ENCODE assay signal across 1 cellular context in genomic region chr17:49880291-49881053, GRCh38.
TF ChIP-seq lines count a peak whose summit lies in the region.

No MANE protein-coding gene starts in this region.

TF ChIP-seq in HepG2, 621 proteins besides CTCF, POLR2A, EP300 and RAD21 (continued from another document and continues in another):
- TF ChIP-seq SAP130 (CRISPR knock-in tag; IDR thresholded peaks at IDR 0.05; ENCODE audit: low read depth) (0 out of 2 replicates have a peak, but pooled peaks have one; percentile 12), ZFP36L2 (CRISPR knock-in tag; IDR thresholded peaks at IDR 0.05) (0 out of 2 replicates have a peak, but pooled peaks have one; percentile 39), MXI1 (IDR thresholded peaks at IDR 0.05; ENCODE audit: borderline replicate concordance, low read depth, low read length) (0 out of 3 replicates have a peak, but pooled peaks have one; percentile 35), HMGXB3 (CRISPR knock-in tag; IDR thresholded peaks at IDR 0.05; ENCODE audit: borderline replicate concordance) (0 out of 2 replicates have a peak, but pooled peaks have one; percentile 52), ARHGAP35 (CRISPR knock-in tag; IDR thresholded peaks at IDR 0.05; ENCODE audit: borderline replicate concordance) (peak; percentile 41; the same call in 1 of the 2 replicates), ZNF768 (CRISPR knock-in tag; IDR thresholded peaks at IDR 0.05) (peak; percentile 29; the same call in 1 of the 2 replicates), MEIS2 (CRISPR knock-in tag; IDR thresholded peaks at IDR 0.05) (peak; percentile 59; the same call in 1 of the 2 replicates), ZNF790 (CRISPR knock-in tag; IDR thresholded peaks at IDR 0.05; ENCODE audit: borderline replicate concordance) (no peak), ZBTB20 (CRISPR knock-in tag; IDR thresholded peaks at IDR 0.05; ENCODE audit: borderline replicate concordance, low read depth) (no peak), FOSL1 (CRISPR knock-in tag; IDR thresholded peaks at IDR 0.05; ENCODE audit: borderline replicate concordance) (no peak), ZNF124 (CRISPR knock-in tag; IDR thresholded peaks at IDR 0.05) (0 out of 2 replicates have a peak, but pooled peaks have one; percentile 27), PCBP1 (IDR thresholded peaks at IDR 0.05; ENCODE audit: borderline replicate concordance, low read depth, low read length) (0 out of 2 replicates have a peak, but pooled peaks have one; percentile 50), USF2 (IDR thresholded peaks at IDR 0.05; ENCODE audit: low read depth, low read length) (no peak), USF2 (CRISPR knock-in tag; IDR thresholded peaks at IDR 0.05; ENCODE audit: borderline replicate concordance) (no peak), ARID3A (IDR thresholded peaks at IDR 0.05; ENCODE audit: low read depth, low read length) (no peak), ELF1 (CRISPR knock-in tag; IDR thresholded peaks at IDR 0.05) (0 out of 2 replicates have a peak, but pooled peaks have one; percentile 24), RXRA (CRISPR knock-in tag; IDR thresholded peaks at IDR 0.05) (0 out of 2 replicates have a peak, but pooled peaks have one; percentile 10), PITX1 (CRISPR knock-in tag; IDR thresholded peaks at IDR 0.05) (no peak), IKZF4 (CRISPR knock-in tag; IDR thresholded peaks at IDR 0.05; ENCODE audit: borderline replicate concordance, low read depth, not compliant biosample characterization) (no peak), TERF1 (CRISPR knock-in tag; IDR thresholded peaks at IDR 0.05) (no peak), THAP9 (CRISPR knock-in tag; IDR thresholded peaks at IDR 0.05; ENCODE audit: borderline replicate concordance) (peak; percentile 44; the same call in 1 of the 2 replicates), ZNF513 (CRISPR knock-in tag; conservative IDR thresholded peaks at IDR 0.05) (no peak), ZNF746 (CRISPR knock-in tag; IDR thresholded peaks at IDR 0.05) (no peak), CBX1 (IDR thresholded peaks at IDR 0.05; ENCODE audit: low read depth) (no peak), ZNF772 (CRISPR knock-in tag; IDR thresholded peaks at IDR 0.05) (peak; percentile 81; the same call in 1 of the 2 replicates), MAX (IDR thresholded peaks at IDR 0.05) (peak; percentile 39; the same call in 1 of the 2 replicates), ZSCAN5A (CRISPR knock-in tag; IDR thresholded peaks at IDR 0.05; ENCODE audit: borderline replicate concordance) (no peak), RBFOX2 (IDR thresholded peaks at IDR 0.05; ENCODE audit: low read depth, low read length) (no peak), MYC (CRISPR knock-in tag; IDR thresholded peaks at IDR 0.05; ENCODE audit: borderline replicate concordance) (no peak; the same call in 1 of the 2 replicates), ZNF362 (CRISPR knock-in tag; IDR thresholded peaks at IDR 0.05; ENCODE audit: borderline replicate concordance) (no peak; the same call in 1 of the 2 replicates), STAT6 (CRISPR knock-in tag; IDR thresholded peaks at IDR 0.05; ENCODE audit: borderline replicate concordance) (no peak), MED13 (CRISPR knock-in tag; IDR thresholded peaks at IDR 0.05) (no peak), TGIF2 (CRISPR knock-in tag; IDR thresholded peaks at IDR 0.05) (no peak), ZNF354B (CRISPR knock-in tag; IDR thresholded peaks at IDR 0.05) (no peak), ZNF260 (CRISPR knock-in tag; IDR thresholded peaks at IDR 0.05; ENCODE audit: borderline replicate concordance, low read depth) (no peak), SRSF1 (optimal IDR thresholded peaks at IDR 0.05; ENCODE audit: low read depth, low read length) (peak; percentile 36), CEBPB (IDR thresholded peaks at IDR 0.05; ENCODE audit: borderline replicate concordance, low read depth, low read length) (no peak), CHD2 (IDR thresholded peaks at IDR 0.05; ENCODE audit: low read depth, low read length) (no peak), ZNF121 (CRISPR knock-in tag; IDR thresholded peaks at IDR 0.05) (0 out of 2 replicates have a peak, but pooled peaks have one; percentile 31), RFXANK (CRISPR knock-in tag; IDR thresholded peaks at IDR 0.05) (no peak), ARNTL (CRISPR knock-in tag; IDR thresholded peaks at IDR 0.05) (0 out of 2 replicates have a peak, but pooled peaks have one; percentile 30)
